In genomic region chr17:81222906-81223757, GRCh38 we compare ENCODE assay signal across 1 cellular context.
TF ChIP-seq lines count a peak whose summit lies in the region.

CEP131 (minus strand) TSS chr17:81222965; CDS start chr17:81220056, 2,909 bp downstream.

TF ChIP-seq in HepG2, 621 proteins besides CTCF, POLR2A, EP300 and RAD21 (continued from another document and continues in another):
- TF ChIP-seq PAXIP1 (CRISPR knock-in tag; conservative IDR thresholded peaks at IDR 0.05) (peak; percentile 22), ZBTB39 (CRISPR knock-in tag; IDR thresholded peaks at IDR 0.05) (no peak), ZBTB3 (CRISPR knock-in tag; IDR thresholded peaks at IDR 0.05; ENCODE audit: borderline replicate concordance, low read depth) (0 out of 2 replicates have a peak, but pooled peaks have one; percentile 29), ZNF335 (CRISPR knock-in tag; IDR thresholded peaks at IDR 0.05) (no peak; the same call in 1 of the 2 replicates), IRF9 (CRISPR knock-in tag; IDR thresholded peaks at IDR 0.05; ENCODE audit: borderline replicate concordance) (peak; percentile 90), ETV5 (CRISPR knock-in tag; IDR thresholded peaks at IDR 0.05; ENCODE audit: borderline replicate concordance) (no peak), ZNF274 (CRISPR knock-in tag; IDR thresholded peaks at IDR 0.05) (peak; percentile 80; the same call in 1 of the 2 replicates), PATZ1 (CRISPR knock-in tag; IDR thresholded peaks at IDR 0.05) (peak; percentile 82), ELF4 (CRISPR knock-in tag; IDR thresholded peaks at IDR 0.05; ENCODE audit: borderline replicate concordance) (no peak), HNRNPK (IDR thresholded peaks at IDR 0.05; ENCODE audit: low read depth, low read length, poor library complexity, severe bottlenecking) (peak; percentile 76), ZNF337 (CRISPR knock-in tag; IDR thresholded peaks at IDR 0.05; ENCODE audit: borderline replicate concordance, low read depth) (peak; percentile 76; the same call in 1 of the 2 replicates), GMEB1 (CRISPR knock-in tag; IDR thresholded peaks at IDR 0.05; ENCODE audit: borderline replicate concordance) (peak; percentile 70; the same call in 1 of the 2 replicates), GMEB2 (CRISPR knock-in tag; IDR thresholded peaks at IDR 0.05; ENCODE audit: low read depth) (no peak), PRDM10 (CRISPR knock-in tag; IDR thresholded peaks at IDR 0.05; ENCODE audit: low read depth) (no peak), STAT6 (CRISPR knock-in tag; IDR thresholded peaks at IDR 0.05; ENCODE audit: borderline replicate concordance) (no peak), POGK (CRISPR knock-in tag; conservative IDR thresholded peaks at IDR 0.05) (peak; percentile 91), ZMYM2 (CRISPR knock-in tag; IDR thresholded peaks at IDR 0.05) (peak; percentile 69; the same call in 1 of the 2 replicates), SMAD9 (CRISPR knock-in tag; IDR thresholded peaks at IDR 0.05) (no peak), ZNF326 (CRISPR knock-in tag; IDR thresholded peaks at IDR 0.05; ENCODE audit: borderline replicate concordance) (no peak), ADNP (CRISPR knock-in tag; IDR thresholded peaks at IDR 0.05) (no peak), KMT2A (CRISPR knock-in tag; IDR thresholded peaks at IDR 0.05) (0 out of 2 replicates have a peak, but pooled peaks have one; percentile 12), ZNF563 (CRISPR knock-in tag; IDR thresholded peaks at IDR 0.05) (peak; percentile 88; the same call in 1 of the 2 replicates), ATRX (CRISPR knock-in tag; IDR thresholded peaks at IDR 0.05; ENCODE audit: borderline replicate concordance) (no peak), KLF9 (CRISPR knock-in tag; IDR thresholded peaks at IDR 0.05; ENCODE audit: low read depth) (no peak), ZNF446 (CRISPR knock-in tag; IDR thresholded peaks at IDR 0.05) (peak; percentile 53; the same call in 1 of the 2 replicates)
